In genomic region chr3:129205109-129205832, GRCh38 we compare ENCODE assay signal across 17 cellular contexts.
"Had no signal": no experiment of that assay in that cellular context is flagged by ENCODE, and none has a peak within 500 bp of the region (broad histone marks: within the 10 kb centered on the region; RNA-seq: fewer than 3 reads in every experiment).

No MANE protein-coding gene starts in this region.

- H3K4me1 ChIP-seq: neural progenitor cell had no signal

- H3K4me2 ChIP-seq: neural progenitor cell had no signal

- DNase-seq: activated CD4-positive, alpha-beta T cell treated with anti-CD3 and anti-CD28 coated beads for 36 hours; activated CD4-positive, alpha-beta T cell treated with anti-CD3 and anti-CD28 coated beads, Interleukin-2, amount 50 U/mL, for 48 hours; activated naive CD4-positive, alpha-beta T cell; activated naive CD8-positive, alpha-beta T cell treated with anti-CD3 and anti-CD28 coated beads for 36 hours; amniotic stem cell; dermis blood vessel endothelial cell; effector memory CD4-positive, alpha-beta T cell; heart right ventricle; left ventricle myocardium superior; stimulated activated CD4-positive, alpha-beta T cell treated with anti-CD3 and anti-CD28 coated beads, Interleukin-2, amount 100 ng/mL, for 24 hours; stomach had no signal

- H3K27me3 ChIP-seq: cardiac muscle cell, esophagus muscularis mucosa, heart right ventricle, neural progenitor cell, stomach had no signal

- H3K27ac ChIP-seq: cardiac muscle cell, esophagus muscularis mucosa, heart right ventricle, neural progenitor cell had no signal

- H2AFZ ChIP-seq: neural progenitor cell had no signal

- H3K9ac ChIP-seq: neural progenitor cell had no signal

- ATAC-seq: activated CD4-positive, alpha-beta T cell treated with anti-CD3 and anti-CD28 coated beads for 36 hours; activated T-helper 17 cell treated with anti-CD3 and anti-CD28 coated beads, Interleukin-2, amount 50 U/mL, for 72 hours; left ventricle myocardium superior had no signal

- FAIRE-seq: endothelial cell of umbilical vein, TTC549 had no signal

- H3K9me3 ChIP-seq: esophagus muscularis mucosa, heart right ventricle, stomach had no signal

- H3K36me3 ChIP-seq: cardiac muscle cell, esophagus muscularis mucosa, heart right ventricle, neural progenitor cell, stomach had no signal

- H3K4me3 ChIP-seq: cardiac muscle cell, esophagus muscularis mucosa, heart right ventricle, neural progenitor cell, stomach had no signal
